ENCODE assay signal across 9 cellular contexts in the genomic region with DNA sequence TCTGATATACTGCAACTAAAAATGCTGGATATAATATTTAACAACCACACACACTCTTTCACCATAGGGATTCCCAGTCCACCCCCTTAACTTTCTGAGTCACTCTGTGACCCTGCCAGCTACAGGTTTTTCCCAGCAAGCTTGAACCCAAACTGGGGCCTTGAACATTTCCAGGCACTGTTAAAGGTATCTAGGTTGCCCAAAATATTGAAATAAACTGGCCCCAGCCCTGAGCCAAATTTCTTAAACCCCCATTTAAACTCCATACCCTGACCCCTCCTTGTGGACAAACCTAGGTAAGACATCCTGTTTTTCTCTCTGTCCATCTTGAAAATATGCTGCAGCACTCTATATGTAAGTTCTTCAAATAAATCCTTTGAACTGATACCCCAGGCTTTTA. TPM values are rescaled to one million over a fixed set of nuclear protein-coding genes. Genes with fewer than 3 reads are reported as not detected.
DNase-seq lines count a peak whose midpoint lies in the region; ATAC-seq and TF ChIP-seq lines count a peak whose summit lies in the region.
"Had no signal": no experiment of that assay in that cellular context is flagged by ENCODE, and none has a peak within 500 bp of the region (broad histone marks: within the 10 kb centered on the region; RNA-seq: fewer than 3 reads in every experiment).

No MANE protein-coding gene starts in this region.

- H3K4me3 Mint-ChIP-seq in activated T-helper 2 cell treated with anti-CD3 and anti-CD28 coated beads, Interferon-gamma antibody, Interleukin-2, Interleukin-4, amounts not matched to agents 10 μg/mL and 5 μg/mL and 100 μg/mL, durations not matched to agents 14 hours and 24 hours and 36 hours (ENCODE audit: low read depth) = no peak overlapping the region
- H3K4me3 Mint-ChIP-seq: dendritic cell treated with granulocyte-macrophage colony-stimulating factor and Interleukin-4, amounts not matched to agents 40 ng/mL and 50 ng/mL, for 4 days had no signal

- in situ Hi-C loops in GM13976 (cut with MboI; ENCODE audit: low sequenced_read_pairs, unreplicated experiment) = no loop called here

- TF ChIP-seq CTCF in AG04450 (IDR thresholded peaks at IDR 0.05; ENCODE audit: low read depth, low read length) (peak; percentile 67), GM13976 (IDR thresholded peaks at IDR 0.05; ENCODE audit: borderline replicate concordance, control extremely low read depth, extremely low read depth, insufficient read depth, missing control alignments) (no peak), colonic mucosa (IDR thresholded peaks at IDR 0.05) (peak; percentile 53), psoas muscle (IDR thresholded peaks at IDR 0.05) (peak; percentile 33)

- H3K4me3 ChIP-seq in AG04450 (ENCODE audit: low read depth, low read length) (no peak overlapping the region), colonic mucosa (no peak overlapping the region), psoas muscle (no peak overlapping the region)

- H3K9me3 Mint-ChIP-seq in activated T-helper 2 cell treated with anti-CD3 and anti-CD28 coated beads, Interferon-gamma antibody, Interleukin-2, Interleukin-4, amounts not matched to agents 10 μg/mL and 5 μg/mL and 100 μg/mL, durations not matched to agents 14 hours and 24 hours and 36 hours = no peaks in the 10 kb centered on the region
- H3K9me3 Mint-ChIP-seq: dendritic cell treated with granulocyte-macrophage colony-stimulating factor and Interleukin-4, amounts not matched to agents 40 ng/mL and 50 ng/mL, for 4 days had no signal

- DNase-seq in AG04450 (ENCODE audit: low read depth, low spot score) (no peak), GM13976 (ENCODE audit: low spot score) (peak; percentile 62), NOMO-1 (lab: John Stamatoyannopoulos, UW; ENCODE audit: unreplicated experiment in 2 of 2) (peak; percentile 20 to 39), colonic mucosa (no peak), psoas muscle (no peak)
- no peak for DNase-seq in stimulated activated CD4-positive, alpha-beta T cell treated with anti-CD3 and anti-CD28 coated beads, Interleukin-12 subunit alpha, Interleukin-12 subunit beta, amount 100 ng/mL, for 4 hours
- no peak for DNase-seq in activated T-helper 2 cell treated with anti-CD3 and anti-CD28 coated beads, Interferon-gamma antibody, Interleukin-2, Interleukin-4, amounts not matched to agents 10 μg/mL and 5 μg/mL and 100 μg/mL, durations not matched to agents 14 hours and 24 hours and 36 hours (ENCODE audit: low spot score)

- no peaks in the 10 kb centered on the region for H3K4me1 ChIP-seq in colonic mucosa
- H3K4me1 ChIP-seq in psoas muscle = no peaks in the 10 kb centered on the region

- no peak overlapping the region for H3K9ac ChIP-seq in colonic mucosa (ENCODE audit: low read depth in 2 of 2, low read length in 2 of 2)

- POLR2A ChIA-PET in AG04450 (lab: Yijun Ruan, JAX) = no interaction called here

- no peaks in the 10 kb centered on the region for H3K36me3 Mint-ChIP-seq in activated T-helper 2 cell treated with anti-CD3 and anti-CD28 coated beads, Interferon-gamma antibody, Interleukin-2, Interleukin-4, amounts not matched to agents 10 μg/mL and 5 μg/mL and 100 μg/mL, durations not matched to agents 14 hours and 24 hours and 36 hours (ENCODE audit: low read depth)

- CTCF ChIA-PET in AG04450 (lab: Charles Lee) = interaction anchor here (0.7 to 3.4 kb wide), 5 partner anchors 8 to 13 kb away, joined by 3 to 28 read pairs (median 4); no protein-coding TSS in a partner anchor

- peaks cover 5% of the 10 kb centered on the region for H3K27me3 Mint-ChIP-seq in activated T-helper 2 cell treated with anti-CD3 and anti-CD28 coated beads, Interferon-gamma antibody, Interleukin-2, Interleukin-4, amounts not matched to agents 10 μg/mL and 5 μg/mL and 100 μg/mL, durations not matched to agents 14 hours and 24 hours and 36 hours (ENCODE audit: low read depth)
- H3K27me3 Mint-ChIP-seq: dendritic cell treated with granulocyte-macrophage colony-stimulating factor and Interleukin-4, amounts not matched to agents 40 ng/mL and 50 ng/mL, for 4 days had no signal

- intact Hi-C loops in colonic mucosa (cut with DNase I) (loop anchor here (5.0 to 10.0 kb wide), 2 partner anchors 67 to 135 kb away; no protein-coding TSS in a partner anchor), psoas muscle (cut with DNase I) (no loop called here)
- intact Hi-C loops in activated T-helper 2 cell treated with anti-CD3 and anti-CD28 coated beads, Interferon-gamma antibody, Interleukin-2, Interleukin-4, amounts not matched to agents 10 μg/mL and 5 μg/mL and 100 μg/mL, durations not matched to agents 14 hours and 24 hours and 36 hours (cut with micrococcal nuclease) = no loop called here

- ATAC-seq in psoas muscle (peak in 1 of 4 donors; percentile 46), GM21529 (IDR thresholded peaks at IDR 0.05; ENCODE audit: unreplicated experiment) (no peak)

- no peak overlapping the region for H3K27ac Mint-ChIP-seq in activated T-helper 2 cell treated with anti-CD3 and anti-CD28 coated beads, Interferon-gamma antibody, Interleukin-2, Interleukin-4, amounts not matched to agents 10 μg/mL and 5 μg/mL and 100 μg/mL, durations not matched to agents 14 hours and 24 hours and 36 hours
- H3K27ac Mint-ChIP-seq: dendritic cell treated with granulocyte-macrophage colony-stimulating factor and Interleukin-4, amounts not matched to agents 40 ng/mL and 50 ng/mL, for 4 days had no signal

- peaks cover 4% of the 10 kb centered on the region for H3K27me3 ChIP-seq in AG04450 (ENCODE audit: control insufficient read depth, insufficient read depth, low read length)
- no peaks in the 10 kb centered on the region for H3K27me3 ChIP-seq in colonic mucosa
- peaks cover 0 to 2% (median 0%) of the 10 kb centered on the region in 3 donors for H3K27me3 ChIP-seq in psoas muscle (ENCODE audit: insufficient read depth in 3 of 3, low read length in 2 of 3)

- H3K9me3 ChIP-seq in AG04450 (ENCODE audit: control insufficient read depth, insufficient read depth, low read length) = no peaks in the 10 kb centered on the region
- H3K9me3 ChIP-seq in colonic mucosa = no peaks in the 10 kb centered on the region
- no peaks in the 10 kb centered on the region for H3K9me3 ChIP-seq in psoas muscle

- H3K27ac ChIP-seq in AG04450 (ENCODE audit: low read depth, low read length) (no peak overlapping the region), colonic mucosa (no peak overlapping the region), psoas muscle (no peak overlapping the region)

- no peaks in the 10 kb centered on the region for H3K36me3 ChIP-seq in colonic mucosa
- no peaks in the 10 kb centered on the region for H3K36me3 ChIP-seq in psoas muscle (ENCODE audit: insufficient read depth in 1 of 2, low read depth in 1 of 2)

- H3K4me1 Mint-ChIP-seq in activated T-helper 2 cell treated with anti-CD3 and anti-CD28 coated beads, Interferon-gamma antibody, Interleukin-2, Interleukin-4, amounts not matched to agents 10 μg/mL and 5 μg/mL and 100 μg/mL, durations not matched to agents 14 hours and 24 hours and 36 hours (ENCODE audit: low read depth) = peaks cover 4% of the 10 kb centered on the region

RNA-seq across cellular contexts. Expression of a gene that starts 19.7 kb away (rescaled TPM):
- polyA plus RNA-seq in AG04450 (2011; rRNA removed) = 147 and 188 TPM in 2 replicates
- 266 and 405 TPM in 2 replicates for polyA minus RNA-seq in AG04450 (2011; rRNA and poly(A)+ RNA removed)
- 100 to 1,000 TPM; 111 to 114 TPM for total RNA-seq in colonic mucosa
- 100 to 1,000 TPM in 3 of 4 donors, 10 to 100 TPM in 1; 99.0 to 131 (median 116) TPM for total RNA-seq in psoas muscle
- 10 to 100 TPM; 45.6 to 61.3 (median 52.1) TPM for polyA plus RNA-seq in psoas muscle
- 91.1 and 104 TPM in 2 replicates for total RNA-seq in activated T-helper 2 cell treated with anti-CD3 and anti-CD28 coated beads, Interferon-gamma antibody, Interleukin-2, Interleukin-4, amounts not matched to agents 10 μg/mL and 5 μg/mL and 100 μg/mL, durations not matched to agents 14 hours and 24 hours and 36 hours

RNA-seq across cellular contexts. Expression of a gene that starts 21.6 kb away (rescaled TPM):
- 0.16 TPM in 2 replicates for polyA plus RNA-seq in AG04450 (2011; rRNA removed)
- polyA minus RNA-seq in AG04450 (2011; rRNA and poly(A)+ RNA removed) = 0.17 and 0.32 TPM in 2 replicates
- total RNA-seq in colonic mucosa = 1 to 10 TPM in 1 of 2 donors, under 1 TPM in 1; 0.62 to 1.1 TPM
- under 1 TPM; 0.15 to 0.46 (median 0.39) TPM for total RNA-seq in psoas muscle
- polyA plus RNA-seq in psoas muscle = under 1 TPM; 0.06 to 0.34 (median 0.23) TPM
- 1.6 and 1.9 TPM in 2 replicates for total RNA-seq in activated T-helper 2 cell treated with anti-CD3 and anti-CD28 coated beads, Interferon-gamma antibody, Interleukin-2, Interleukin-4, amounts not matched to agents 10 μg/mL and 5 μg/mL and 100 μg/mL, durations not matched to agents 14 hours and 24 hours and 36 hours

RNA-seq across cellular contexts. Expression of a gene that starts 21.7 kb away (rescaled TPM):
- polyA plus RNA-seq in AG04450 (2011; rRNA removed) (14.5 and 19.5 TPM in 2 replicates), psoas muscle (1 to 10 TPM in 2 of 3 donors, under 1 TPM in 1; 0.52 to 2.4 (median 2.4) TPM)
- polyA minus RNA-seq in AG04450 (2011; rRNA and poly(A)+ RNA removed) = 30.9 and 35.1 TPM in 2 replicates
- total RNA-seq in colonic mucosa (1 to 10 TPM; 7.5 to 9.0 TPM), psoas muscle (1 to 10 TPM; 1.1 to 1.6 (median 1.4) TPM)
- total RNA-seq in activated T-helper 2 cell treated with anti-CD3 and anti-CD28 coated beads, Interferon-gamma antibody, Interleukin-2, Interleukin-4, amounts not matched to agents 10 μg/mL and 5 μg/mL and 100 μg/mL, durations not matched to agents 14 hours and 24 hours and 36 hours = 76.7 and 78.0 TPM in 2 replicates

RNA-seq across cellular contexts. Expression of a gene that starts 42.0 kb away (rescaled TPM):
- polyA plus RNA-seq in AG04450 (2011; rRNA removed) (12.6 and 12.7 TPM in 2 replicates), psoas muscle (10 to 100 TPM in 1 of 3 donors, 1 to 10 TPM in 2; 3.1 to 12.1 (median 6.6) TPM)
- 13.4 and 20.7 TPM in 2 replicates for polyA minus RNA-seq in AG04450 (2011; rRNA and poly(A)+ RNA removed)
- total RNA-seq in colonic mucosa (10 to 100 TPM; 51.4 to 89.9 TPM), psoas muscle (10 to 100 TPM in 2 of 4 donors, 1 to 10 TPM in 2; 6.0 to 18.8 (median 9.0) TPM)
- total RNA-seq in activated T-helper 2 cell treated with anti-CD3 and anti-CD28 coated beads, Interferon-gamma antibody, Interleukin-2, Interleukin-4, amounts not matched to agents 10 μg/mL and 5 μg/mL and 100 μg/mL, durations not matched to agents 14 hours and 24 hours and 36 hours = 2.2 and 3.9 TPM in 2 replicates

RNA-seq across cellular contexts. Expression of a gene that starts 55.1 kb away (rescaled TPM):
- polyA plus RNA-seq in AG04450 (2011; rRNA removed) (4.7 and 4.8 TPM in 2 replicates), psoas muscle (10 to 100 TPM; 29.1 to 61.1 (median 41.7) TPM)
- 2.6 and 4.5 TPM in 2 replicates for polyA minus RNA-seq in AG04450 (2011; rRNA and poly(A)+ RNA removed)
- total RNA-seq in colonic mucosa (10 to 100 TPM; 18.2 to 23.9 TPM), psoas muscle (10 to 100 TPM; 23.6 to 39.0 (median 28.6) TPM)
- total RNA-seq in activated T-helper 2 cell treated with anti-CD3 and anti-CD28 coated beads, Interferon-gamma antibody, Interleukin-2, Interleukin-4, amounts not matched to agents 10 μg/mL and 5 μg/mL and 100 μg/mL, durations not matched to agents 14 hours and 24 hours and 36 hours = 45.2 and 48.5 TPM in 2 replicates

Comparison
In these comparisons a context has a peak if more than half of its experiments do, and no peak if none do; other contexts are left out.
1. DNase-seq: peak in GM13976 (single experiment) and NOMO-1 (2 of 2); none in AG04450 (single experiment), colonic mucosa (single experiment), psoas muscle (0 of 2), stimulated activated CD4-positive, alpha-beta T cell treated with anti-CD3 and anti-CD28 coated beads, Interleukin-12 subunit alpha, Interleukin-12 subunit beta, amount 100 ng/mL, for 4 hours (single experiment) and activated T-helper 2 cell treated with anti-CD3 and anti-CD28 coated beads, Interferon-gamma antibody, Interleukin-2, Interleukin-4, amounts not matched to agents 10 μg/mL and 5 μg/mL and 100 μg/mL, durations not matched to agents 14 hours and 24 hours and 36 hours (single experiment).